9 cellular contexts compared by ENCODE assay signal in genomic region chr19:54439174-54439851, GRCh38. TPM values are rescaled to one million over a fixed set of nuclear protein-coding genes. Genes with fewer than 3 reads are reported as not detected.
DNase-seq lines count a peak whose midpoint lies in the region; ATAC-seq, FAIRE-seq and TF ChIP-seq lines count a peak whose summit lies in the region.
"Had no signal": no experiment of that assay in that cellular context is flagged by ENCODE, and none has a peak within 500 bp of the region (broad histone marks: within the 10 kb centered on the region; RNA-seq: fewer than 3 reads in every experiment).

No MANE protein-coding gene starts in this region.

- H3K4me3 Mint-ChIP-seq in neural crest cell, result peak overlapping the region; percentile 76

- intact Hi-C loops in endothelial cell of umbilical vein (cut with micrococcal nuclease) (no loop called here), uterus (cut with DNase I; ENCODE audit: low total_unique reads) (no loop called here), colonic mucosa (cut with DNase I) (no loop called here)

- H4K20me1 ChIP-seq in endothelial cell of umbilical vein (replicated peaks; ENCODE audit: control insufficient read depth, extremely low read depth, insufficient read depth, low read length), result no peaks in the 10 kb centered on the region

- no TSS peak for BruUV-seq in endothelial cell of umbilical vein (replicated peaks; lab: Mats Ljungman, UMichigan)

- H3K9me3 Mint-ChIP-seq in neural crest cell, result no peaks in the 10 kb centered on the region

- DNase-seq in activated naive CD4-positive, alpha-beta T cell treated with Interleukin-2 at 50 U/mL for 16 hours, result peak; percentile 20
- DNase-seq in activated naive CD4-positive, alpha-beta T cell (lab: John Stamatoyannopoulos, UW), result no peak
- DNase-seq in SHP77 treated with DMSO at 0.1 percent for 48 hours (lab: John Stamatoyannopoulos, UW) (peak; percentile 13), endothelial cell of umbilical vein (ENCODE audit: low read depth, low spot score) (peak; percentile 38), neural crest cell (ENCODE audit: low read depth, low spot score) (peak; percentile 59), uterus (no peak), colonic mucosa (no peak)

- H3K9me1 ChIP-seq in endothelial cell of umbilical vein (replicated peaks; ENCODE audit: control insufficient read depth, extremely low read depth, insufficient read depth, low read length), result no peaks in the 10 kb centered on the region

- H3K9me3 ChIP-seq in endothelial cell of umbilical vein (replicated peaks; ENCODE audit: control insufficient read depth, insufficient read depth, low read length), result no peaks in the 10 kb centered on the region
- no peaks in the 10 kb centered on the region for H3K9me3 ChIP-seq in uterus
- no peaks in the 10 kb centered on the region for H3K9me3 ChIP-seq in colonic mucosa

- peak; percentile 37 to 68 for TF ChIP-seq CTCF in endothelial cell of umbilical vein (IDR thresholded peaks at IDR 0.05; ENCODE audit: extremely low read depth in 1 of 2, insufficient read depth in 1 of 2, low read depth in 1 of 2, low read length in 2 of 2)
- TF ChIP-seq CTCF in neural crest cell (conservative IDR thresholded peaks at IDR 0.05), result peak; percentile 60
- TF ChIP-seq CTCF in uterus (IDR thresholded peaks at IDR 0.05), result peak in 1 of 4 experiments; percentile 9
- no peak for TF ChIP-seq CTCF in colonic mucosa (IDR thresholded peaks at IDR 0.05)

- peaks cover 45% of the 10 kb centered on the region for H3K4me1 Mint-ChIP-seq in neural crest cell

- H3K27ac ChIP-seq in endothelial cell of umbilical vein (ENCODE audit: insufficient read depth, low read depth, low read length) (no peak overlapping the region), uterus (no peak overlapping the region), colonic mucosa (no peak overlapping the region)

- H3K27me3 ChIP-seq in endothelial cell of umbilical vein (ENCODE audit: control insufficient read depth in 2 of 2, insufficient read depth in 2 of 2, low read length in 2 of 2) (no peaks in the 10 kb centered on the region), uterus (no peaks in the 10 kb centered on the region), colonic mucosa (no peaks in the 10 kb centered on the region)

- dilution Hi-C loops in endothelial cell of umbilical vein (cut with MboI; ENCODE audit: extremely low pct_ligation_motif_present, low sequenced_read_pairs), result no loop called here

- H3K9ac ChIP-seq in endothelial cell of umbilical vein (replicated peaks; ENCODE audit: extremely low read depth, insufficient read depth, low read length), result no peak overlapping the region
- no peak overlapping the region for H3K9ac ChIP-seq in colonic mucosa (ENCODE audit: low read depth in 2 of 2, low read length in 2 of 2)

- no peak overlapping the region for H3K4me2 ChIP-seq in endothelial cell of umbilical vein (ENCODE audit: insufficient read depth, low read length)

- FAIRE-seq in endothelial cell of umbilical vein (lab: Jason Lieb, UNC), result peak; percentile 85
- FAIRE-seq: GM18507 had no signal

- H3K79me2 ChIP-seq in endothelial cell of umbilical vein (ENCODE audit: control insufficient read depth, insufficient read depth, low read length), result no peaks in the 10 kb centered on the region

- peaks cover 14% of the 10 kb centered on the region for H3K27me3 Mint-ChIP-seq in neural crest cell (ENCODE audit: low read depth)

- no peak for ATAC-seq in HG02884 (IDR thresholded peaks at IDR 0.05; ENCODE audit: unreplicated experiment)

- no peak overlapping the region for H2AFZ ChIP-seq in endothelial cell of umbilical vein (ENCODE audit: low read depth, low read length)

- no peak overlapping the region for H3K27ac Mint-ChIP-seq in neural crest cell (ENCODE audit: unreplicated experiment)

- peaks cover 6% of the 10 kb centered on the region for H3K36me3 Mint-ChIP-seq in neural crest cell (ENCODE audit: low read depth)

- TF ChIP-seq POLR2A in endothelial cell of umbilical vein (IDR thresholded peaks at IDR 0.05; ENCODE audit: low read depth, low read length) (no peak), uterus (IDR thresholded peaks at IDR 0.05) (no peak)

- H3K4me1 ChIP-seq in endothelial cell of umbilical vein (ENCODE audit: control insufficient read depth, extremely low read depth, insufficient read depth, low read length), result no peaks in the 10 kb centered on the region
- no peaks in the 10 kb centered on the region for H3K4me1 ChIP-seq in uterus
- H3K4me1 ChIP-seq in colonic mucosa, result no peaks in the 10 kb centered on the region

- H3K4me3 ChIP-seq in endothelial cell of umbilical vein (replicated peaks in 1 of 3; ENCODE audit: insufficient read depth in 1 of 3, low read depth in 1 of 3, low read length in 3 of 3), result no peak overlapping the region
- no peak overlapping the region for H3K4me3 ChIP-seq in uterus
- no peak overlapping the region for H3K4me3 ChIP-seq in colonic mucosa

- CTCF ChIA-PET in endothelial cell of umbilical vein (lab: Charles Lee), result interaction anchor here (1.4 to 3.2 kb wide), 5 partner anchors 9 to 34 kb away, joined by 3 to 21 read pairs (median 6); partner anchors contain the start of genes CDC42EP5 and LENG8

- H3K36me3 ChIP-seq in endothelial cell of umbilical vein (ENCODE audit: control insufficient read depth in 2 of 2, extremely low read depth in 1 of 2, insufficient read depth in 2 of 2, low read length in 2 of 2), result no peaks in the 10 kb centered on the region
- no peaks in the 10 kb centered on the region for H3K36me3 ChIP-seq in uterus
- H3K36me3 ChIP-seq in colonic mucosa, result no peaks in the 10 kb centered on the region

- POLR2A ChIA-PET in endothelial cell of umbilical vein (lab: Charles Lee), result no interaction called here

TF ChIP-seq in endothelial cell of umbilical vein, 7 proteins besides CTCF, POLR2A, EP300 and RAD21:
- no peak for TF ChIP-seq JUN (IDR thresholded peaks at IDR 0.05; ENCODE audit: borderline replicate concordance, insufficient read depth, insufficient read length, low read depth)

RNA-seq across cellular contexts. Expression of gene LENG8, which starts 9.7 kb away (rescaled TPM):
- total RNA-seq in endothelial cell of umbilical vein, result 213 and 218 TPM in 2 replicates
- polyA plus RNA-seq in endothelial cell of umbilical vein, result 130 and 134 TPM in 2 replicates
- 15.7 and 31.4 TPM in 2 replicates for polyA plus RNA-seq in endothelial cell of umbilical vein (2011; cell fraction: cytosol; rRNA removed)
- polyA plus RNA-seq in endothelial cell of umbilical vein (2011; cell fraction: nucleus; rRNA removed), result 910 and 958 TPM in 2 replicates
- polyA plus RNA-seq in endothelial cell of umbilical vein (2012), result 88.4 and 126 TPM in 2 replicates
- polyA minus RNA-seq in endothelial cell of umbilical vein, result 105 and 107 TPM in 2 replicates
- polyA minus RNA-seq in endothelial cell of umbilical vein (2011; cell fraction: cytosol; rRNA and poly(A)+ RNA removed), result 9.1 TPM
- 160 and 181 TPM in 2 replicates for polyA minus RNA-seq in endothelial cell of umbilical vein (2011; cell fraction: nucleus; rRNA and poly(A)+ RNA removed)
- total RNA-seq in neural crest cell, result 157 and 161 TPM in 2 replicates
- total RNA-seq in uterus, result 100 to 1,000 TPM in 2 of 4 donors, 10 to 100 TPM in 2; 58.1 to 275 (median 91.4) TPM
- total RNA-seq in colonic mucosa, result 100 to 1,000 TPM in 1 of 2 donors, 10 to 100 TPM in 1; 80.2 to 154 TPM

RNA-seq across cellular contexts. Expression of gene TTYH1, which starts 24.0 kb away (rescaled TPM):
- total RNA-seq in endothelial cell of umbilical vein (not detected in 2 replicates), neural crest cell (180 and 207 TPM in 2 replicates), uterus (10 to 100 TPM in 1 of 4 donors, 1 to 10 TPM in 1, not detected in 2; 1.9 to 10.2 TPM), colonic mucosa (1 to 10 TPM in 1 of 2 donors, under 1 TPM in 1; 0.47 to 2.4 TPM)
- polyA plus RNA-seq in endothelial cell of umbilical vein, result not detected in 2 replicates
- not detected in 2 replicates for polyA plus RNA-seq in endothelial cell of umbilical vein (2011; cell fraction: cytosol; rRNA removed)
- not detected in 2 replicates for polyA plus RNA-seq in endothelial cell of umbilical vein (2011; cell fraction: nucleus; rRNA removed)
- 0.16 and 0.41 TPM in 2 replicates for polyA plus RNA-seq in endothelial cell of umbilical vein (2012)
- not detected in 2 replicates for polyA minus RNA-seq in endothelial cell of umbilical vein
- not detected for polyA minus RNA-seq in endothelial cell of umbilical vein (2011; cell fraction: cytosol; rRNA and poly(A)+ RNA removed)
- polyA minus RNA-seq in endothelial cell of umbilical vein (2011; cell fraction: nucleus; rRNA and poly(A)+ RNA removed), result not detected in 2 replicates

RNA-seq across cellular contexts. Expression of gene LENG9, which starts 24.3 kb away (rescaled TPM):
- total RNA-seq in endothelial cell of umbilical vein, result 2.8 and 3.2 TPM in 2 replicates
- polyA plus RNA-seq in endothelial cell of umbilical vein, result 0.97 and 1.5 TPM in 2 replicates
- 0.61 and 0.93 TPM in 2 replicates for polyA plus RNA-seq in endothelial cell of umbilical vein (2011; cell fraction: cytosol; rRNA removed)
- polyA plus RNA-seq in endothelial cell of umbilical vein (2011; cell fraction: nucleus; rRNA removed), result 0.70 and 0.76 TPM in 2 replicates
- 1.8 and 3.8 TPM in 2 replicates for polyA plus RNA-seq in endothelial cell of umbilical vein (2012)
- polyA minus RNA-seq in endothelial cell of umbilical vein, result 0.74 and 2.1 TPM in 2 replicates
- 7.8 TPM for polyA minus RNA-seq in endothelial cell of umbilical vein (2011; cell fraction: cytosol; rRNA and poly(A)+ RNA removed)
- polyA minus RNA-seq in endothelial cell of umbilical vein (2011; cell fraction: nucleus; rRNA and poly(A)+ RNA removed), result 0.87 and 3.4 TPM in 2 replicates
- total RNA-seq in neural crest cell, result 2.5 and 3.0 TPM in 2 replicates
- 1 to 10 TPM in 3 of 4 donors, not detected in 1; 3.7 to 7.1 (median 3.8) TPM for total RNA-seq in uterus
- total RNA-seq in colonic mucosa, result 10 to 100 TPM; 18.2 to 24.6 TPM

RNA-seq across cellular contexts. Expression of gene CDC42EP5, which starts 33.8 kb away (rescaled TPM):
- total RNA-seq in endothelial cell of umbilical vein (73.8 and 85.5 TPM in 2 replicates), neural crest cell (6.7 and 7.7 TPM in 2 replicates), uterus (10 to 100 TPM in 2 of 4 donors, 1 to 10 TPM in 2; 1.8 to 39.8 (median 16.1) TPM), colonic mucosa (100 to 1,000 TPM; 444 to 601 TPM)
- 37.3 and 48.3 TPM in 2 replicates for polyA plus RNA-seq in endothelial cell of umbilical vein
- 10.6 and 30.3 TPM in 2 replicates for polyA plus RNA-seq in endothelial cell of umbilical vein (2011; cell fraction: cytosol; rRNA removed)
- polyA plus RNA-seq in endothelial cell of umbilical vein (2011; cell fraction: nucleus; rRNA removed), result 10.9 and 11.5 TPM in 2 replicates
- polyA plus RNA-seq in endothelial cell of umbilical vein (2012), result 16.2 and 50.4 TPM in 2 replicates
- polyA minus RNA-seq in endothelial cell of umbilical vein, result 2.6 and 3.6 TPM in 2 replicates
- polyA minus RNA-seq in endothelial cell of umbilical vein (2011; cell fraction: cytosol; rRNA and poly(A)+ RNA removed), result not detected
- 1.4 and 6.2 TPM in 2 replicates for polyA minus RNA-seq in endothelial cell of umbilical vein (2011; cell fraction: nucleus; rRNA and poly(A)+ RNA removed)

Comparison
In these comparisons a context has a peak if more than half of its experiments do, and no peak if none do; other contexts are left out.
1. DNase-seq: peak in activated naive CD4-positive, alpha-beta T cell treated with Interleukin-2 at 50 U/mL for 16 hours (single experiment), SHP77 treated with DMSO at 0.1 percent for 48 hours (single experiment), endothelial cell of umbilical vein (single experiment) and neural crest cell (single experiment); none in activated naive CD4-positive, alpha-beta T cell (0 of 4), uterus (0 of 2) and colonic mucosa (single experiment).
2. RNA of gene TTYH1, which starts 24.0 kb away (total RNA-seq): 180 to 207 TPM in neural crest cell; 0.47 to 2.4 TPM in colonic mucosa, 1.9 to 10.2 TPM in uterus and not detected in endothelial cell of umbilical vein; every median in the first group is over 10 times any median in the second.